Comparison of ENCODE assay signal across 9 cellular contexts in genomic region chr5:53262348-53262970, GRCh38.
DNase-seq lines count a peak whose midpoint lies in the region; ATAC-seq and TF ChIP-seq lines count a peak whose summit lies in the region.
"Had no signal": no experiment of that assay in that cellular context is flagged by ENCODE, and none has a peak within 500 bp of the region (broad histone marks: within the 10 kb centered on the region; RNA-seq: fewer than 3 reads in every experiment).

No MANE protein-coding gene starts in this region.

- ATAC-seq in HG02571 (IDR thresholded peaks at IDR 0.05; ENCODE audit: unreplicated experiment), result no peak
- no peak for ATAC-seq in GM18907 (IDR thresholded peaks at IDR 0.05; ENCODE audit: unreplicated experiment)
- ATAC-seq in GM18519 (IDR thresholded peaks at IDR 0.05; ENCODE audit: low FRiP score, unreplicated experiment), result no peak

- H3T11ph ChIP-seq in H9 (ENCODE audit: low read length), result no peak overlapping the region

- no peak overlapping the region for H2BK120ac ChIP-seq in H9 (ENCODE audit: low read depth, low read length, poor library complexity, severe bottlenecking)

- H3K27ac Mint-ChIP-seq in H9, result no peak overlapping the region
- H3K27ac Mint-ChIP-seq: activated CD4-positive, alpha-beta memory T cell treated with anti-CD3 and anti-CD28 coated beads, Interleukin-2, amount 10 ng/mL, durations not matched to agents 7 days and 5 days had no signal

- H3K9me3 ChIP-seq in AG04450 (ENCODE audit: control insufficient read depth, insufficient read depth, low read length) (no peaks in the 10 kb centered on the region; the same call in 1 of the 2 replicates), H9 (ENCODE audit: control insufficient read depth, low read depth, low read length) (peaks cover under 1% of the 10 kb centered on the region), WERI-Rb-1 (ENCODE audit: severe bottlenecking) (no peaks in the 10 kb centered on the region), iPS DF 6.9 (ENCODE audit: control insufficient read depth, insufficient read depth, low read length) (no peaks in the 10 kb centered on the region)

- H4K5ac ChIP-seq in H9 (ENCODE audit: insufficient read length, low read depth, low read length), result no peak overlapping the region

- no peaks in the 10 kb centered on the region for H3K79me1 ChIP-seq in H9 (ENCODE audit: insufficient read depth, low read depth, low read length, poor library complexity, severe bottlenecking)

- H3K27ac ChIP-seq in AG04450 (ENCODE audit: low read depth, low read length) (no peak overlapping the region), H9 (ENCODE audit: insufficient read length, low read depth, low read length) (no peak overlapping the region), WERI-Rb-1 (no peak overlapping the region), iPS DF 6.9 (ENCODE audit: low read length) (no peak overlapping the region)

- H3K27me3 ChIP-seq in AG04450 (ENCODE audit: control insufficient read depth, insufficient read depth, low read length), result no peaks in the 10 kb centered on the region
- H3K27me3 ChIP-seq in H9 (ENCODE audit: insufficient read depth, low read length), result no peaks in the 10 kb centered on the region
- peaks cover 26% of the 10 kb centered on the region for H3K27me3 ChIP-seq in WERI-Rb-1 (ENCODE audit: insufficient read depth, low read depth, severe bottlenecking)
- no peaks in the 10 kb centered on the region for H3K27me3 ChIP-seq in iPS DF 6.9 (ENCODE audit: control insufficient read depth, insufficient read depth, low read length)

- no peak overlapping the region for H2AFZ ChIP-seq in H9 (ENCODE audit: low read length)

- CTCF ChIA-PET in AG04450 (lab: Charles Lee), result interaction anchor here (0.7 to 2.1 kb wide), 22 partner anchors 8 to 974 kb away, joined by 3 to 15 read pairs (median 4); partner anchors contain the start of gene NDUFS4

- no peak overlapping the region for H4K8ac ChIP-seq in H9 (replicated peaks; ENCODE audit: insufficient read length, low read depth, low read length)

- H3K9ac ChIP-seq in H9 (ENCODE audit: extremely low read depth, insufficient read length, low read length), result no peak overlapping the region

- TF ChIP-seq POLR2A in lower leg skin (IDR thresholded peaks at IDR 0.05), result no peak

- H2BK15ac ChIP-seq in H9 (ENCODE audit: low read depth, low read length), result no peak overlapping the region

- no peak overlapping the region for H2BK12ac ChIP-seq in H9 (ENCODE audit: insufficient read length, low read depth, low read length)

- POLR2A ChIA-PET in AG04450 (lab: Yijun Ruan, JAX), result no interaction called here

- H3K79me2 ChIP-seq in H9 (ENCODE audit: insufficient read depth, low read length), result no peaks in the 10 kb centered on the region

- peaks cover under 1 to 3% (median under 1%) of the 10 kb centered on the region in 3 experiments; a peak in 5 of 7 replicates for H3K36me3 Mint-ChIP-seq in H9 (ENCODE audit: insufficient read depth in 1 of 3, low read depth in 3 of 3)

- no peak overlapping the region for H4K91ac ChIP-seq in H9 (ENCODE audit: insufficient read length, low read depth, low read length)

- TF ChIP-seq CTCF in AG04450 (IDR thresholded peaks at IDR 0.05; ENCODE audit: low read depth, low read length) (peak; percentile 71), H9 (conservative IDR thresholded peaks at IDR 0.05) (peak; percentile 79), WERI-Rb-1 (IDR thresholded peaks at IDR 0.05; ENCODE audit: low read depth, low read length) (peak; percentile 48), lower leg skin (IDR thresholded peaks at IDR 0.05) (no peak)

- H3K4ac ChIP-seq in H9 (ENCODE audit: low read depth, low read length), result no peak overlapping the region

- H4K20me1 ChIP-seq in H9 (ENCODE audit: control insufficient read depth, insufficient read depth, insufficient read length), result no peaks in the 10 kb centered on the region

- H3K23ac ChIP-seq in H9 (ENCODE audit: insufficient read length, low read depth, low read length), result no peak overlapping the region

- H3K56ac ChIP-seq in H9 (ENCODE audit: insufficient read length, low read depth, low read length), result no peak overlapping the region

- H3K14ac ChIP-seq in H9 (ENCODE audit: insufficient read depth, low read length), result no peak overlapping the region

- H3K4me3 Mint-ChIP-seq in H9, result no peak overlapping the region
- H3K4me3 Mint-ChIP-seq: activated CD4-positive, alpha-beta memory T cell treated with anti-CD3 and anti-CD28 coated beads, Interleukin-2, amount 10 ng/mL, durations not matched to agents 7 days and 5 days had no signal

- H3K4me1 Mint-ChIP-seq in H9, result no peaks in the 10 kb centered on the region
- H3K4me1 Mint-ChIP-seq: activated CD4-positive, alpha-beta memory T cell treated with anti-CD3 and anti-CD28 coated beads, Interleukin-2, amount 10 ng/mL, durations not matched to agents 7 days and 5 days had no signal

- H2AK5ac ChIP-seq in H9 (ENCODE audit: insufficient read length, low read length), result no peak overlapping the region

- intact Hi-C loops in lower leg skin (cut with DNase I; ENCODE audit: low total_unique reads), result no loop called here

- no peak overlapping the region for H3K18ac ChIP-seq in H9 (ENCODE audit: insufficient read length, low read depth, low read length)

- no peak overlapping the region for H3K4me2 ChIP-seq in H9 (ENCODE audit: insufficient read depth, insufficient read length, low read length)

- H3K23me2 ChIP-seq in H9 (ENCODE audit: insufficient read length, low read depth, low read length, poor library complexity, severe bottlenecking), result no peaks in the 10 kb centered on the region

- WGBS in H9 (ENCODE audit: extremely low coverage, insufficient read length, low lambda C conversion rate), result no CpG with 5 or more reads among the region's 4 CpGs
- WGBS in iPS DF 6.9 (ENCODE audit: insufficient coverage, insufficient read length), result no CpG with 5 or more reads among the region's 4 CpGs
- 81 to 89% methylated on average over 4 of the region's 4 CpGs for WGBS in lower leg skin, 2 donors

- H2BK5ac ChIP-seq in H9 (ENCODE audit: insufficient read length, low read length), result no peak overlapping the region

- H2BK20ac ChIP-seq in H9 (ENCODE audit: low read depth, low read length, poor library complexity, severe bottlenecking), result no peak overlapping the region

- peaks cover 7 to 9% of the 10 kb centered on the region in 2 experiments for H3K9me3 Mint-ChIP-seq in H9

- H3K4me3 ChIP-seq in AG04450 (ENCODE audit: low read depth, low read length) (no peak overlapping the region), WERI-Rb-1 (ENCODE audit: low read depth, low read length) (no peak overlapping the region), iPS DF 6.9 (ENCODE audit: low read length) (no peak overlapping the region), lower leg skin (ENCODE audit: low read depth, poor library complexity, severe bottlenecking) (no peak overlapping the region)

- H3K4me1 ChIP-seq in H9 (ENCODE audit: insufficient read depth, low read length) (no peaks in the 10 kb centered on the region), iPS DF 6.9 (ENCODE audit: control insufficient read depth, insufficient read depth, low read length) (no peaks in the 10 kb centered on the region)

- H3K36me3 ChIP-seq in WERI-Rb-1 (no peaks in the 10 kb centered on the region), iPS DF 6.9 (ENCODE audit: control insufficient read depth, insufficient read depth, low read length) (no peaks in the 10 kb centered on the region)

- DNase-seq in AG04450 (ENCODE audit: low read depth, low spot score) (no peak), H9 (no peak), WERI-Rb-1 (no peak), iPS DF 6.9 (ENCODE audit: low read depth, low spot score) (peak; percentile 13), lower leg skin (ENCODE audit: low spot score in 2 of 2) (no peak)
- DNase-seq: activated CD4-positive, alpha-beta memory T cell treated with anti-CD3 and anti-CD28 coated beads, Interleukin-2, amount 10 ng/mL, durations not matched to agents 7 days and 5 days had no signal

- H3K27me3 Mint-ChIP-seq in H9 (ENCODE audit: low read depth), result no peaks in the 10 kb centered on the region

Comparison
In these comparisons a context has a peak if more than half of its experiments do, and no peak if none do; other contexts are left out.
1. CTCF ChIP-seq: peak in AG04450 (single experiment), H9 (single experiment) and WERI-Rb-1 (single experiment); none in lower leg skin (0 of 3).